In genomic region chr3:76864375-76864774, GRCh38 we compare ENCODE assay signal across 27 cellular contexts.
A peak's percentile ranks its signal among the peaks of the same experiment; 100 is the strongest.
DNase-seq lines count a peak whose midpoint lies in the region; TF ChIP-seq lines count a peak whose summit lies in the region.
"Had no signal": no experiment of that assay in that cellular context is flagged by ENCODE, and none has a peak within 500 bp of the region (broad histone marks: within the 10 kb centered on the region; RNA-seq: fewer than 3 reads in every experiment).

No MANE protein-coding gene starts in this region.

- TF ChIP-seq RAD21 in neural cell (conservative IDR thresholded peaks at IDR 0.05) = no peak

- no peaks in the 10 kb centered on the region for H3F3A ChIP-seq in neural cell (ENCODE audit: insufficient read depth, low read length, poor library complexity, severe bottlenecking)

- no peaks in the 10 kb centered on the region for H3K27me3 ChIP-seq in neural cell (ENCODE audit: insufficient read depth, low read depth, low read length)
- H3K27me3 ChIP-seq: BE2C; BLaER1; BLaER1 treated with 17β-estradiol and CSF1 and Interleukin-3, amounts not matched to agents 10 nM and 100 nM had no signal

- no peaks in the 10 kb centered on the region for H3K79me2 ChIP-seq in neural cell (replicated peaks; ENCODE audit: insufficient read depth, low read length)

- no peak overlapping the region for H3K4me3 ChIP-seq in neural cell (ENCODE audit: low read length)
- H3K4me3 ChIP-seq: A549; BLaER1; BLaER1 treated with 17β-estradiol and CSF1 and Interleukin-3, amounts not matched to agents 10 nM and 100 nM had no signal

- H3K27ac ChIP-seq in neural cell (ENCODE audit: low read length) = no peak overlapping the region
- H3K27ac ChIP-seq: 22Rv1; A549; BLaER1; BLaER1 treated with 17β-estradiol and CSF1 and Interleukin-3, amounts not matched to agents 10 nM and 100 nM; C4-2B had no signal

- no peak overlapping the region for H2AFZ ChIP-seq in neural cell (ENCODE audit: low read depth, low read length)

- H3K9me2 ChIP-seq in neural cell (ENCODE audit: insufficient read depth, low read length) = no peaks in the 10 kb centered on the region

- H3K4me2 ChIP-seq in neural cell (ENCODE audit: low read length) = no peak overlapping the region
- H3K4me2 ChIP-seq: A549; BLaER1; BLaER1 treated with 17β-estradiol and CSF1 and Interleukin-3, amounts not matched to agents 10 nM and 100 nM had no signal

- H3K9ac ChIP-seq in neural cell (ENCODE audit: low read length) = no peak overlapping the region
- H3K9ac ChIP-seq: BLaER1; BLaER1 treated with 17β-estradiol and CSF1 and Interleukin-3, amounts not matched to agents 10 nM and 100 nM had no signal

- DNase-seq in GM19240 (ENCODE audit: insufficient read length, low spot score) = no peak
- DNase-seq: 8988T; ACHN; AML-193; BE2C; C1 segment of cervical spinal cord; Caco-2; Calu3; CD4-positive, alpha-beta memory T cell; CD4-positive, alpha-beta T cell; CD4-positive, CD25-positive, alpha-beta regulatory T cell; CD8-positive, alpha-beta memory T cell; CD8-positive, alpha-beta T cell; COR-L47; DMS 273 treated with DMSO at 0.1 percent for 48 hours; DMS153; DMS53; DMS79; DMS79 treated with DMSO at 0.1 percent for 48 hours; DND-41; EL had no signal

- no peaks in the 10 kb centered on the region for H4K20me1 ChIP-seq in neural cell (ENCODE audit: insufficient read depth)
- H4K20me1 ChIP-seq: BLaER1; BLaER1 treated with 17β-estradiol and CSF1 and Interleukin-3, amounts not matched to agents 10 nM and 100 nM had no signal

- no peak for TF ChIP-seq CTCF in neural cell (IDR thresholded peaks at IDR 0.05; ENCODE audit: poor library complexity, severe bottlenecking)

- peak; percentile 99 for TF ChIP-seq EP300 in neural cell (conservative IDR thresholded peaks at IDR 0.05; ENCODE audit: poor library complexity, severe bottlenecking)

- H3K36me3 ChIP-seq in neural cell (ENCODE audit: insufficient read depth, low read length) = no peaks in the 10 kb centered on the region
- H3K36me3 ChIP-seq: BE2C; BLaER1; BLaER1 treated with 17β-estradiol and CSF1 and Interleukin-3, amounts not matched to agents 10 nM and 100 nM had no signal

- no peaks in the 10 kb centered on the region for H3K9me3 ChIP-seq in neural cell (ENCODE audit: low read length)
- H3K9me3 ChIP-seq: A549; BE2C; BLaER1; BLaER1 treated with 17β-estradiol and CSF1 and Interleukin-3, amounts not matched to agents 10 nM and 100 nM; Caco-2 had no signal

TF ChIP-seq in neural cell, 6 proteins besides CTCF, POLR2A, EP300 and RAD21:
- TF ChIP-seq EZH2 (IDR thresholded peaks at IDR 0.05; ENCODE audit: borderline replicate concordance, insufficient read depth, low read length, poor library complexity, severe bottlenecking) (no peak), POLR2AphosphoS5 (IDR thresholded peaks at IDR 0.05) (peak; percentile 99), MXI1 (conservative IDR thresholded peaks at IDR 0.05; ENCODE audit: poor library complexity, severe bottlenecking) (no peak), SMC3 (conservative IDR thresholded peaks at IDR 0.05; ENCODE audit: poor library complexity) (no peak), REST (IDR thresholded peaks at IDR 0.05; ENCODE audit: borderline replicate concordance) (peak; percentile 68)
